9 cellular contexts compared by ENCODE assay signal in genomic region chr4:169115897-169116254, GRCh38.
DNase-seq lines count a peak whose midpoint lies in the region; ATAC-seq and TF ChIP-seq lines count a peak whose summit lies in the region.
"Had no signal": no experiment of that assay in that cellular context is flagged by ENCODE, and none has a peak within 500 bp of the region (broad histone marks: within the 10 kb centered on the region; RNA-seq: fewer than 3 reads in every experiment).

No MANE protein-coding gene starts in this region.

- H3K27ac Mint-ChIP-seq in memory B cell: peak overlapping the region; percentile 7

- no peaks in the 10 kb centered on the region for H3K9me3 ChIP-seq in BE2C
- H3K9me3 ChIP-seq in HUES48 (ENCODE audit: control insufficient read depth, insufficient read depth, low read length): no peaks in the 10 kb centered on the region
- no peaks in the 10 kb centered on the region for H3K9me3 ChIP-seq in sigmoid colon

- H3K27me3 ChIP-seq in BE2C: no peaks in the 10 kb centered on the region
- H3K27me3 ChIP-seq in HUES48 (ENCODE audit: control insufficient read depth, insufficient read depth, low read length): no peaks in the 10 kb centered on the region
- H3K27me3 ChIP-seq in sigmoid colon: no peaks in the 10 kb centered on the region

- DNase-seq in BE2C: no peak
- peak; percentile 87 for DNase-seq in astrocyte of the hippocampus (ENCODE audit: low read depth, low spot score)
- no peak for DNase-seq in memory B cell (ENCODE audit: low spot score in 2 of 2)
- no peak for DNase-seq in sigmoid colon
- DNase-seq in activated effector memory CD4-positive, alpha-beta T cell treated with Interleukin-2 at 50 U/mL for 16 hours: no peak

- peak; percentile 24; the same call in 1 of the 2 replicates for TF ChIP-seq CTCF in BE2C (IDR thresholded peaks at IDR 0.05; ENCODE audit: low read depth, low read length)
- TF ChIP-seq CTCF in sigmoid colon (IDR thresholded peaks at IDR 0.05): no peak

- ATAC-seq in memory B cell (ENCODE audit: low read depth): no peak
- ATAC-seq in GM18858 (IDR thresholded peaks at IDR 0.05; ENCODE audit: unreplicated experiment): no peak
- ATAC-seq in GM18868 (IDR thresholded peaks at IDR 0.05; ENCODE audit: unreplicated experiment): no peak

- TF ChIP-seq EP300 in sigmoid colon (IDR thresholded peaks at IDR 0.05): no peak

- WGBS in sigmoid colon, 2 donors: 8 to 60% methylated on average over 4 of the region's 4 CpGs

- H3K9me3 Mint-ChIP-seq in memory B cell: no peaks in the 10 kb centered on the region
- H3K9me3 Mint-ChIP-seq: central memory CD8-positive, alpha-beta T cell had no signal

- no peaks in the 10 kb centered on the region for H3K4me1 Mint-ChIP-seq in memory B cell
- H3K4me1 Mint-ChIP-seq: central memory CD8-positive, alpha-beta T cell had no signal

- H3K9ac ChIP-seq in HUES48 (ENCODE audit: low read depth, low read length): no peak overlapping the region

- intact Hi-C loops in sigmoid colon (cut with DNase I): no loop called here

- H3K27ac ChIP-seq in HUES48 (ENCODE audit: low read depth, low read length) (peak overlapping the region; percentile 14), sigmoid colon (no peak overlapping the region)

- TF ChIP-seq POLR2A in sigmoid colon (IDR thresholded peaks at IDR 0.05): no peak

- no peak overlapping the region for H3K4me3 Mint-ChIP-seq in memory B cell
- H3K4me3 Mint-ChIP-seq: central memory CD8-positive, alpha-beta T cell had no signal

- H3K4me1 ChIP-seq in BE2C: 0 out of 2 replicates have a peak, but pooled peaks cover 3% of the 10 kb centered on the region
- peaks cover 9% of the 10 kb centered on the region for H3K4me1 ChIP-seq in HUES48 (ENCODE audit: control insufficient read depth, insufficient read depth, low read length)
- no peaks in the 10 kb centered on the region for H3K4me1 ChIP-seq in sigmoid colon

- peaks cover 24% of the 10 kb centered on the region for H3K36me3 Mint-ChIP-seq in memory B cell

- H3K27me3 Mint-ChIP-seq in memory B cell: no peaks in the 10 kb centered on the region

- H3K36me3 ChIP-seq in BE2C (peaks cover 32% of the 10 kb centered on the region), HUES48 (ENCODE audit: control insufficient read depth, insufficient read depth, low read length) (peaks cover 36% of the 10 kb centered on the region), sigmoid colon (peaks cover 0 to 42% (median 7%) of the 10 kb centered on the region in 4 donors)

- H3K4me3 ChIP-seq in BE2C (ENCODE audit: low read depth, low read length) (no peak overlapping the region), HUES48 (ENCODE audit: low read depth, low read length) (no peak overlapping the region), sigmoid colon (no peak overlapping the region)
